In the genomic region with DNA sequence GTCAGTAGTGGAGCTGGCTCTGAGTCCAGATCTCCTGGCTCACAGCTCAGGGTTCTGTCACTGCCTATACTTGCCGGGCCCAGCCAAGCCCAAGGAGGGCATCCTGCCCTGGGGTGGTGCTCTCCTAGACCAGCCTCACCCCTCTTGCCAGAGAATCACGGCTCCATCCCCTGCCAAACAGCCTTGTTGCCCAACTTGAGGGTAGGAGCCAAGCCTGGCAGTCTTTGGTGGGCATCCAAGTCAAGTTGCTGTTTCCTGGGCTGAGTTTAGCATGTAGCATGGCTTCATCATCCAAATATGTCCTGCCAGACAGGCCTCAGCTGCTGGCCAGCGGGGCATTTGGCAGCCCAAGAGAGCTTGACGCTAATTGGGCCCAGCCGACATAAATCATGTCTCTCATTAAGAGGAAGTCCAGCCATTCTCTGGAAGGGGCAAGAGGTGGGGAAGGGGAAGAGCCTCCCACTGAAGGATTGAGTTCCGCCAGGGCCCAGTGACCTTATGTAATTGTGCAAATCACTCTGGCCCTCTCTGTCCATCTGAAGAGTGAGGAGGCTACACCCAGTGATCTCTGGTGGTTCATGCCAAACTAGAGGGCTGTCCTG, we compare ENCODE assay signal across 18 cellular contexts. TPM values are rescaled to one million over a fixed set of nuclear protein-coding genes. Genes with fewer than 3 reads are reported as not detected.
A peak's percentile ranks its signal among the peaks of the same experiment; 100 is the strongest.
DNase-seq lines count a peak whose midpoint lies in the region; ATAC-seq, FAIRE-seq and TF ChIP-seq lines count a peak whose summit lies in the region.
"Had no signal": no experiment of that assay in that cellular context is flagged by ENCODE, and none has a peak within 500 bp of the region (broad histone marks: within the 10 kb centered on the region; RNA-seq: fewer than 3 reads in every experiment).

No MANE protein-coding gene starts in this region.

- H3K27ac ChIP-seq in H1 (ENCODE audit: low read depth, low read length) = no peak overlapping the region
- H3K27ac ChIP-seq in right cardiac atrium (ENCODE audit: low read length) = peak overlapping the region; percentile 51
- H3K27ac ChIP-seq in sigmoid colon = peak overlapping the region in 3 of 4 donors; percentile 12 to 47 (median 40)
- H3K27ac ChIP-seq: BLaER1, brain microvascular endothelial cell had no signal

- no peaks in the 10 kb centered on the region for H3K79me1 ChIP-seq in H1 (ENCODE audit: low read depth, low read length)

- no peak overlapping the region for H3K18ac ChIP-seq in H1 (ENCODE audit: extremely low read depth, low read length)

- no peaks in the 10 kb centered on the region for H3K79me2 ChIP-seq in H1 (ENCODE audit: control insufficient read depth in 1 of 2, insufficient read depth in 2 of 2, low read length in 2 of 2)

- peak overlapping the region; percentile 15 for H4K91ac ChIP-seq in H1 (replicated peaks; ENCODE audit: insufficient read length, low read length)

- no peaks in the 10 kb centered on the region for H4K20me1 ChIP-seq in H1 (replicated peaks in 1 of 2; ENCODE audit: control insufficient read depth in 1 of 2, insufficient read depth in 2 of 2, low read length in 2 of 2)
- H4K20me1 ChIP-seq: BLaER1 had no signal

- H3K9ac ChIP-seq in H1 (replicated peaks in 1 of 4; ENCODE audit: extremely low read depth in 1 of 4, low read depth in 3 of 4, low read length in 3 of 4) = no peak overlapping the region
- H3K9ac ChIP-seq: BLaER1 had no signal

- no peak overlapping the region for H4K8ac ChIP-seq in H1 (ENCODE audit: extremely low read depth, insufficient read depth, low read length)

- H3K4me1 Mint-ChIP-seq in activated CD4-positive, alpha-beta T cell treated with anti-CD3 and anti-CD28 coated beads, Interleukin-2, amount 10 ng/mL, durations not matched to agents 7 days and 5 days = no peaks in the 10 kb centered on the region
- H3K4me1 Mint-ChIP-seq in stimulated activated naive CD8-positive, alpha-beta T cell treated with anti-CD3 and anti-CD28 coated beads, Interleukin-15, amount 100 ng/mL, for 72 hours = no peaks in the 10 kb centered on the region
- H3K4me1 Mint-ChIP-seq: stimulated activated memory B cell treated with anti-CD40 and anti-IgM and Interleukin-4, amounts not matched to agents 10 μg/mL and 1 μg/mL and 100 μg/mL, for 72 hours had no signal

- no peak overlapping the region for H2AK5ac ChIP-seq in H1 (ENCODE audit: low read depth, low read length)

- no peak overlapping the region for H3K4ac ChIP-seq in H1 (replicated peaks; ENCODE audit: insufficient read length, low read depth, low read length)

- no peak for TF ChIP-seq POLR2A in H1 (IDR thresholded peaks at IDR 0.05; ENCODE audit: control extremely low read depth in 1 of 2, low read depth in 2 of 2, low read length in 2 of 2)
- TF ChIP-seq POLR2A in sigmoid colon (IDR thresholded peaks at IDR 0.05) = no peak

- POLR2A ChIA-PET in H1 (lab: Charles Lee; ENCODE audit: partially characterized antibody) = no interaction called here
- POLR2A ChIA-PET in activated CD4-positive, alpha-beta T cell treated with anti-CD3 and anti-CD28 coated beads, Interleukin-2, amount 10 ng/mL, durations not matched to agents 7 days and 5 days (lab: Charles Lee) = no interaction called here

- H3K9me3 Mint-ChIP-seq in activated CD4-positive, alpha-beta T cell treated with anti-CD3 and anti-CD28 coated beads, Interleukin-2, amount 10 ng/mL, durations not matched to agents 7 days and 5 days = no peaks in the 10 kb centered on the region
- H3K9me3 Mint-ChIP-seq in stimulated activated naive CD8-positive, alpha-beta T cell treated with anti-CD3 and anti-CD28 coated beads, Interleukin-15, amount 100 ng/mL, for 72 hours = no peaks in the 10 kb centered on the region
- H3K9me3 Mint-ChIP-seq: stimulated activated memory B cell treated with anti-CD40 and anti-IgM and Interleukin-4, amounts not matched to agents 10 μg/mL and 1 μg/mL and 100 μg/mL, for 72 hours had no signal

- ATAC-seq in right cardiac atrium = peak; percentile 79 to 89
- ATAC-seq in stimulated activated naive CD8-positive, alpha-beta T cell treated with anti-CD3 and anti-CD28 coated beads, Interleukin-15, Interleukin-2, amounts not matched to agents 100 U/mL and 50 U/mL, for 24 hours = no peak
- ATAC-seq in stimulated activated naive CD8-positive, alpha-beta T cell treated with anti-CD3 and anti-CD28 coated beads, Interleukin-15, amount 100 ng/mL, for 72 hours = no peak
- ATAC-seq: GM12878; stimulated activated memory B cell treated with anti-CD40 and anti-IgM and Interleukin-4, amounts not matched to agents 10 μg/mL and 1 μg/mL and 100 μg/mL, for 72 hours had no signal

- FAIRE-seq in H1 (lab: Jason Lieb, UNC) = no peak
- FAIRE-seq: GM12878 had no signal

- intact Hi-C loops in right cardiac atrium (cut with DNase I) = no loop called here
- intact Hi-C loops in sigmoid colon (cut with DNase I) = no loop called here

- H3K4me3 Mint-ChIP-seq in activated CD4-positive, alpha-beta T cell treated with anti-CD3 and anti-CD28 coated beads, Interleukin-2, amount 10 ng/mL, durations not matched to agents 7 days and 5 days = no peak overlapping the region
- no peak overlapping the region for H3K4me3 Mint-ChIP-seq in stimulated activated naive CD8-positive, alpha-beta T cell treated with anti-CD3 and anti-CD28 coated beads, Interleukin-15, amount 100 ng/mL, for 72 hours
- H3K4me3 Mint-ChIP-seq: stimulated activated memory B cell treated with anti-CD40 and anti-IgM and Interleukin-4, amounts not matched to agents 10 μg/mL and 1 μg/mL and 100 μg/mL, for 72 hours had no signal

- no peak for TF ChIP-seq CTCF in H1 (IDR thresholded peaks at IDR 0.05; ENCODE audit: control extremely low read depth in 1 of 3, insufficient read depth in 1 of 3, low read depth in 1 of 3, low read length in 3 of 3)
- no peak for TF ChIP-seq CTCF in sigmoid colon (IDR thresholded peaks at IDR 0.05)

- H3K4me3 ChIP-seq in H1 (ENCODE audit: extremely low read depth in 1 of 4, insufficient read depth in 2 of 4, low read depth in 3 of 4, low read length in 4 of 4) (no peak overlapping the region), right cardiac atrium (ENCODE audit: low read length) (no peak overlapping the region), sigmoid colon (no peak overlapping the region)
- H3K4me3 ChIP-seq: BLaER1, GM12878 had no signal

- no peak overlapping the region for H3K56ac ChIP-seq in H1 (replicated peaks; ENCODE audit: insufficient read length, low read depth, low read length)

- no peak for TF ChIP-seq EP300 in H1 (IDR thresholded peaks at IDR 0.05; ENCODE audit: borderline replicate concordance in 1 of 2, low read depth in 2 of 2, low read length in 2 of 2)
- TF ChIP-seq EP300 in sigmoid colon (IDR thresholded peaks at IDR 0.05) = peak in 1 of 4 donors; percentile 21

- H3K27ac Mint-ChIP-seq in activated CD4-positive, alpha-beta T cell treated with anti-CD3 and anti-CD28 coated beads, Interleukin-2, amount 10 ng/mL, durations not matched to agents 7 days and 5 days = no peak overlapping the region
- no peak overlapping the region for H3K27ac Mint-ChIP-seq in stimulated activated naive CD8-positive, alpha-beta T cell treated with anti-CD3 and anti-CD28 coated beads, Interleukin-15, amount 100 ng/mL, for 72 hours
- H3K27ac Mint-ChIP-seq: stimulated activated memory B cell treated with anti-CD40 and anti-IgM and Interleukin-4, amounts not matched to agents 10 μg/mL and 1 μg/mL and 100 μg/mL, for 72 hours had no signal

- 0 out of 2 replicates have a peak overlapping the region, but pooled peaks have one; percentile 7 for H2BK12ac ChIP-seq in H1 (ENCODE audit: low read depth, low read length)

- no peaks in the 10 kb centered on the region for H3K23me2 ChIP-seq in H1 (ENCODE audit: low read depth, low read length)

- H3K9me3 ChIP-seq in H1 (ENCODE audit: insufficient read depth in 2 of 2, low read depth in 1 of 2, low read length in 1 of 2) (no peaks in the 10 kb centered on the region; a peak in 1 of 4 replicates), right cardiac atrium (ENCODE audit: control insufficient read depth, low read length) (no peaks in the 10 kb centered on the region), sigmoid colon (no peaks in the 10 kb centered on the region)
- H3K9me3 ChIP-seq: BLaER1 had no signal

- H2BK5ac ChIP-seq in H1 (ENCODE audit: low read depth, low read length) = no peak overlapping the region

- no peak for TF ChIP-seq RAD21 in H1 (IDR thresholded peaks at IDR 0.05 in 1 of 2, conservative IDR thresholded peaks at IDR 0.05 in 1 of 2; ENCODE audit: low read depth in 2 of 2, low read length in 2 of 2)

- H2BK15ac ChIP-seq in H1 (ENCODE audit: low read length) = no peak overlapping the region

- H3K4me1 ChIP-seq in H1 (replicated peaks in 1 of 4; ENCODE audit: control insufficient read depth in 3 of 4, insufficient read depth in 4 of 4, low read length in 3 of 4) (peaks cover 0 to 2% (median 0%) of the 10 kb centered on the region in 4 experiments; a peak in 1 of 7 replicates), right cardiac atrium (ENCODE audit: control insufficient read depth, insufficient read depth, low read length) (peaks cover 8% of the 10 kb centered on the region), sigmoid colon (peaks cover 0 to 9% (median 5%) of the 10 kb centered on the region in 4 donors)

- no peak overlapping the region for H4K5ac ChIP-seq in H1 (ENCODE audit: insufficient read length, low read depth, low read length)

- WGBS in H1 (ENCODE audit: extremely low coverage in 1 of 2, insufficient coverage in 1 of 2, insufficient read length in 1 of 2, insufficient replicate concordance in 2 of 2, low coverage in 1 of 2, low lambda C conversion rate in 2 of 2, missing lambda C conversion rate in 1 of 2), 2 experiments = 86% methylated on average over 6 of the region's 6 CpGs; no CpG with 5 or more reads in 1 of the 2 experiments
- WGBS in right cardiac atrium = 43% methylated on average over 6 of the region's 6 CpGs
- 74 to 80% methylated on average over 6 of the region's 6 CpGs for WGBS in sigmoid colon, 2 donors

- H3K36me3 Mint-ChIP-seq in activated CD4-positive, alpha-beta T cell treated with anti-CD3 and anti-CD28 coated beads, Interleukin-2, amount 10 ng/mL, durations not matched to agents 7 days and 5 days (ENCODE audit: low read depth) = no peaks in the 10 kb centered on the region
- H3K36me3 Mint-ChIP-seq: stimulated activated memory B cell treated with anti-CD40 and anti-IgM and Interleukin-4, amounts not matched to agents 10 μg/mL and 1 μg/mL and 100 μg/mL, for 72 hours had no signal

- no peak overlapping the region for H2BK120ac ChIP-seq in H1 (replicated peaks; ENCODE audit: low read depth, low read length)

- H3K23ac ChIP-seq in H1 (ENCODE audit: insufficient read length) = no peak overlapping the region

- peaks cover 16% of the 10 kb centered on the region for H3K27me3 Mint-ChIP-seq in activated CD4-positive, alpha-beta T cell treated with anti-CD3 and anti-CD28 coated beads, Interleukin-2, amount 10 ng/mL, durations not matched to agents 7 days and 5 days
- peaks cover 48% of the 10 kb centered on the region for H3K27me3 Mint-ChIP-seq in stimulated activated naive CD8-positive, alpha-beta T cell treated with anti-CD3 and anti-CD28 coated beads, Interleukin-15, amount 100 ng/mL, for 72 hours

- H3K36me3 ChIP-seq in H1 (ENCODE audit: control insufficient read depth in 2 of 4, insufficient read depth in 4 of 4, low read length in 3 of 4) = no peaks in the 10 kb centered on the region
- H3K36me3 ChIP-seq in sigmoid colon = no peaks in the 10 kb centered on the region
- H3K36me3 ChIP-seq: BLaER1, brain microvascular endothelial cell had no signal

- CTCF ChIA-PET in H1 (lab: Charles Lee; ENCODE audit: partially characterized antibody) = interaction anchor here (1.5 to 4.2 kb wide), 4 partner anchors 10 to 41 kb away, joined by 3 to 27 read pairs (median 10); partner anchors contain the start of gene TRABD2B
- CTCF ChIA-PET in activated CD4-positive, alpha-beta T cell treated with anti-CD3 and anti-CD28 coated beads, Interleukin-2, amount 10 ng/mL, durations not matched to agents 7 days and 5 days (lab: Charles Lee) = no interaction called here

- H2AFZ ChIP-seq in H1 (ENCODE audit: low read length) = no peak overlapping the region

- H3K14ac ChIP-seq in H1 (ENCODE audit: insufficient read length) = no peak overlapping the region

- H3K27me3 ChIP-seq in H1 (replicated peaks in 1 of 4; ENCODE audit: control insufficient read depth in 3 of 4, extremely low read depth in 1 of 4, insufficient read depth in 3 of 4, low read length in 3 of 4) (no peaks in the 10 kb centered on the region; a peak in 1 of 7 replicates), right cardiac atrium (ENCODE audit: control insufficient read depth, insufficient read depth) (no peaks in the 10 kb centered on the region), sigmoid colon (no peaks in the 10 kb centered on the region)
- H3K27me3 ChIP-seq: BLaER1, brain microvascular endothelial cell had no signal

- no peak overlapping the region for H2BK20ac ChIP-seq in H1 (ENCODE audit: low read length)

- H3K4me2 ChIP-seq in H1 (ENCODE audit: insufficient read depth in 1 of 2, low read depth in 2 of 2, low read length in 2 of 2) = no peak overlapping the region
- H3K4me2 ChIP-seq: BLaER1 had no signal

- peak; percentile 23 for DNase-seq in NCI-H446 treated with DMSO at 0.1 percent for 48 hours (lab: John Stamatoyannopoulos, UW)
- DNase-seq in H1 (ENCODE audit: low read depth in 1 of 2, low spot score in 2 of 2) = no peak
- peak; percentile 58 to 84 (median 74) for DNase-seq in right cardiac atrium
- peak; percentile 79 for DNase-seq in sigmoid colon
- DNase-seq in NCI-H1436 treated with DMSO at 0.1 percent for 48 hours (lab: John Stamatoyannopoulos, UW) = no peak
- no peak for DNase-seq in stimulated activated naive CD8-positive, alpha-beta T cell treated with anti-CD3 and anti-CD28 coated beads, Interleukin-15, Interleukin-2, amounts not matched to agents 100 U/mL and 50 U/mL, for 24 hours
- DNase-seq in activated CD4-positive, alpha-beta T cell treated with anti-CD3 and anti-CD28 coated beads, Interleukin-2, amount 10 ng/mL, durations not matched to agents 7 days and 5 days = no peak
- DNase-seq in stimulated activated naive CD8-positive, alpha-beta T cell treated with anti-CD3 and anti-CD28 coated beads, Interleukin-15, amount 100 ng/mL, for 72 hours = no peak
- DNase-seq: activated CD4-positive, alpha-beta T cell treated with anti-CD3 and anti-CD28 coated beads, Interleukin-2, amount 50 U/mL, for 48 hours; brain microvascular endothelial cell; NCI-H1105 treated with DMSO at 0.1 percent for 48 hours; NCI-H510A treated with DMSO at 0.1 percent for 48 hours; RPMI8226; stimulated activated CD4-positive, alpha-beta T cell treated with anti-CD3 and anti-CD28 coated beads, Interleukin-4, amount 100 ng/mL, for 4 hours had no signal

RNA-seq across cellular contexts. Expression of gene TRABD2B, which starts 22.6 kb away (rescaled TPM):
- total RNA-seq in H1 (2021; fragmentation: NEBNext Ultra II Directional; extraction: Animal tissue kit (Norgen Biotek cat#: 25700)) = 3.4 and 3.5 TPM in 2 replicates
- polyA plus RNA-seq in H1 (2011; rRNA removed) (0.95 and 1.5 TPM in 2 replicates), right cardiac atrium (6.7 TPM), sigmoid colon (1 to 10 TPM in 1 of 3 donors, under 1 TPM in 1, not detected in 1; 0.63 to 1.8 TPM)
- 0.59 TPM for polyA plus RNA-seq in H1 (2011; cell fraction: cytosol; rRNA removed)
- polyA plus RNA-seq in H1 (2011; cell fraction: nucleus; rRNA removed) = 2.6 TPM
- polyA plus RNA-seq in H1 (2012, experiment 1 of 2) = 1.6 to 3.5 TPM (median 2.1 TPM) in 4 replicates
- polyA plus RNA-seq in H1 (2012, experiment 2 of 2) = 1.1 TPM
- 2.1 TPM for polyA plus RNA-seq in H1 (2013, experiment 1 of 2)
- 2.1 TPM for polyA plus RNA-seq in H1 (2013, experiment 2 of 2)
- 0.98 and 1.3 TPM in 2 replicates for polyA minus RNA-seq in H1 (2011; rRNA and poly(A)+ RNA removed)
- 4.0 TPM for polyA minus RNA-seq in H1 (2011; cell fraction: cytosol; rRNA and poly(A)+ RNA removed)
- polyA minus RNA-seq in H1 (2011; cell fraction: nucleus; rRNA and poly(A)+ RNA removed) = 4.4 TPM
- total RNA-seq in right cardiac atrium (10 to 100 TPM; 13.4 to 23.7 (median 18.1) TPM), sigmoid colon (1 to 10 TPM in 2 of 4 donors, under 1 TPM in 2; 0.66 to 1.4 (median 1.0) TPM)
- total RNA-seq in activated CD4-positive, alpha-beta T cell treated with anti-CD3 and anti-CD28 coated beads, Interleukin-2, amount 10 ng/mL, durations not matched to agents 7 days and 5 days = not detected
- total RNA-seq: Daoy, GM12878 had no signal
- polyA plus RNA-seq: GM12878 had no signal

Comparison
In these comparisons a context has a peak if more than half of its experiments do, and no peak if none do; other contexts are left out.
1. DNase-seq: peak in NCI-H446 treated with DMSO at 0.1 percent for 48 hours (single experiment), right cardiac atrium (3 of 3) and sigmoid colon (single experiment); none in H1 (0 of 2), NCI-H1436 treated with DMSO at 0.1 percent for 48 hours (single experiment), stimulated activated naive CD8-positive, alpha-beta T cell treated with anti-CD3 and anti-CD28 coated beads, Interleukin-15, Interleukin-2, amounts not matched to agents 100 U/mL and 50 U/mL, for 24 hours (single experiment), activated CD4-positive, alpha-beta T cell treated with anti-CD3 and anti-CD28 coated beads, Interleukin-2, amount 10 ng/mL, durations not matched to agents 7 days and 5 days (single experiment) and stimulated activated naive CD8-positive, alpha-beta T cell treated with anti-CD3 and anti-CD28 coated beads, Interleukin-15, amount 100 ng/mL, for 72 hours (0 of 2).
2. ATAC-seq: peak in right cardiac atrium (2 of 2); none in stimulated activated naive CD8-positive, alpha-beta T cell treated with anti-CD3 and anti-CD28 coated beads, Interleukin-15, Interleukin-2, amounts not matched to agents 100 U/mL and 50 U/mL, for 24 hours (single experiment) and stimulated activated naive CD8-positive, alpha-beta T cell treated with anti-CD3 and anti-CD28 coated beads, Interleukin-15, amount 100 ng/mL, for 72 hours (single experiment).